21 cellular contexts compared by ENCODE assay signal in genomic region chr9:69319324-69320040, GRCh38. TPM values are rescaled to one million over a fixed set of nuclear protein-coding genes. Genes with fewer than 3 reads are reported as not detected.
"Had no signal": no experiment of that assay in that cellular context is flagged by ENCODE, and none has a peak within 500 bp of the region (broad histone marks: within the 10 kb centered on the region; RNA-seq: fewer than 3 reads in every experiment).

No MANE protein-coding gene starts in this region.

- H3K36me3 ChIP-seq: colonic mucosa, suprapubic skin had no signal

- H3K4me3 ChIP-seq: colonic mucosa, smooth muscle cell, suprapubic skin had no signal

- H3K27me3 ChIP-seq: colonic mucosa, suprapubic skin had no signal

- H3K4me1 ChIP-seq: colonic mucosa, suprapubic skin had no signal

- H3K27ac ChIP-seq: colonic mucosa, suprapubic skin had no signal

- H3K36me3 Mint-ChIP-seq: activated naive CD4-positive, alpha-beta T cell treated with anti-CD3 and anti-CD28 coated beads, Interleukin-2, amount 50 U/mL, for 72 hours; naive B cell had no signal

- H3K27ac Mint-ChIP-seq: activated B cell treated with CpG ODN at 0.5 μM for 24 hours; activated naive CD4-positive, alpha-beta T cell treated with anti-CD3 and anti-CD28 coated beads, Interleukin-2, amount 50 U/mL, for 72 hours; activated T-cell treated with anti-CD3 and anti-CD28 coated beads, Interleukin-2, amount 50 U/mL, for 72 hours; naive B cell had no signal

- H3K4me2 ChIP-seq: smooth muscle cell had no signal

- H3K9me3 Mint-ChIP-seq: activated B cell treated with CpG ODN at 0.5 μM for 24 hours had no signal

- H3K4me1 Mint-ChIP-seq: activated B cell treated with CpG ODN at 0.5 μM for 24 hours had no signal

- H3K9me3 ChIP-seq: colonic mucosa, suprapubic skin had no signal

- FAIRE-seq: TTC549 had no signal

- DNase-seq: activated B cell treated with CpG ODN at 0.5 μM for 24 hours; activated CD4-positive, alpha-beta T cell treated with anti-CD3 and anti-CD28 coated beads for 48 hours; activated CD8-positive, alpha-beta memory T cell treated with anti-CD3 and anti-CD28 coated beads, Interleukin-2, amount 50 U/mL, for 48 hours; activated gamma-delta T cell; activated T-cell treated with anti-CD3 and anti-CD28 coated beads, Interleukin-2, amount 50 U/mL, for 72 hours; central memory CD4-positive, alpha-beta T cell; colonic mucosa; islet precursor cell; mammary epithelial cell; naive B cell; right cardiac atrium; stimulated activated CD4-positive, alpha-beta T cell treated with anti-CD3 and anti-CD28 coated beads, Interleukin-4, amount 100 ng/mL, for 4 hours; stimulated activated naive CD8-positive, alpha-beta T cell treated with anti-CD3 and anti-CD28 coated beads, Interleukin-15, Interleukin-2, amounts not matched to agents 100 U/mL and 50 U/mL, for 24 hours; trophoblast cell had no signal

- H3K4me3 Mint-ChIP-seq: activated B cell treated with CpG ODN at 0.5 μM for 24 hours; activated T-cell treated with anti-CD3 and anti-CD28 coated beads, Interleukin-2, amount 50 U/mL, for 72 hours; naive B cell had no signal

- ATAC-seq: activated naive CD4-positive, alpha-beta T cell treated with anti-CD3 and anti-CD28 coated beads, Interleukin-2, amount 50 U/mL, for 72 hours; activated T-cell treated with anti-CD3 and anti-CD28 coated beads, Interleukin-2, amount 50 U/mL, for 72 hours; esophagus mucosa; left lobe of liver; right cardiac atrium; stimulated activated naive CD8-positive, alpha-beta T cell treated with anti-CD3 and anti-CD28 coated beads, Interleukin-15, Interleukin-2, amounts not matched to agents 100 U/mL and 50 U/mL, for 24 hours had no signal

RNA-seq across cellular contexts. Expression of gene ENTREP1, which starts 5.5 kb away (rescaled TPM):
- total RNA-seq: activated B cell treated with CpG ODN at 0.5 μM for 24 hours; activated naive CD4-positive, alpha-beta T cell treated with anti-CD3 and anti-CD28 coated beads, Interleukin-2, amount 50 U/mL, for 72 hours; activated T-cell treated with anti-CD3 and anti-CD28 coated beads, Interleukin-2, amount 50 U/mL, for 72 hours; mononuclear cell had no signal
